23 cellular contexts compared by ENCODE assay signal in the genomic region with DNA sequence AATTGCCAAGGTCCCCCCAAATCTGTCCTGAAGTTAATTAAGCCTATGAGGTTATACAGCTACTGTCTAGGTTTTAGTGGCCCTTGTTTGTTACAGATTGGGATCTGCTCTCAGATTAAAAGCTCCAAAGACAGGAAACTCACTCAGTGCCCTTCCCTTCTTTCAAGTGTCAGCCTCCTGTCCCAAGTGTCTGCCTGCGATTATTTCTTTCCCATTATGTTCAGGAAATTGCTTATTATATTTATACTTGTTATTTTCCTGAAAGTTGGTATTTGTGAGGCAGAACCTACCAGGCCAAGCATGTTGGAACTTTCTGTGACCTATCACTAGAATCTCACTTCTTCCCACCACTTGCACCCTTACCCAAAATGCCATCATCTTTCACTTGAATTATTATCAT.
"Had no signal": no experiment of that assay in that cellular context is flagged by ENCODE, and none has a peak within 500 bp of the region (broad histone marks: within the 10 kb centered on the region; RNA-seq: fewer than 3 reads in every experiment).

No MANE protein-coding gene starts in this region.

- H3K4me3 ChIP-seq: esophagus squamous epithelium, gastroesophageal sphincter, left ventricle myocardium inferior, lower lobe of right lung, pancreas, suprapubic skin, thyroid gland had no signal

- FAIRE-seq: endometrium, pancreas, small intestine, urothelium cell line had no signal

- H3K4me3 Mint-ChIP-seq: immature natural killer cell, naive B cell, nephron, type B pancreatic cell had no signal

- H3K27ac ChIP-seq: esophagus squamous epithelium, gastroesophageal sphincter, left ventricle myocardium inferior, lower lobe of right lung, pancreas, suprapubic skin, thyroid gland had no signal

- H3K27me3 ChIP-seq: esophagus squamous epithelium, gastroesophageal sphincter, pancreas, suprapubic skin, thyroid gland had no signal

- DNase-seq: cortex of kidney; effector memory CD4-positive, alpha-beta T cell; esophagus squamous epithelium; glutamatergic neuron; immature natural killer cell; left cardiac atrium; left ventricle myocardium inferior; lower lobe of right lung; naive B cell; occipital lobe; pancreas; right cardiac atrium; small intestine; stimulated activated CD4-positive, alpha-beta T cell treated with anti-CD3 and anti-CD28 coated beads, Interleukin-2, amount 100 ng/mL, for 48 hours; stimulated activated naive CD4-positive, alpha-beta T cell treated with Interleukin-2 at 50 U/mL for 16 hours; thyroid gland had no signal

- H3K9me3 ChIP-seq: esophagus squamous epithelium, gastroesophageal sphincter, lower lobe of right lung, pancreas, suprapubic skin, thyroid gland had no signal

- ATAC-seq: gastroesophageal sphincter, pancreas, right cardiac atrium had no signal

- H3K9me3 Mint-ChIP-seq: naive B cell, type B pancreatic cell had no signal

- H3K4me1 Mint-ChIP-seq: immature natural killer cell, naive B cell, nephron had no signal

- H3K27ac Mint-ChIP-seq: immature natural killer cell, naive B cell, nephron, progenitor cell of endocrine pancreas, type B pancreatic cell had no signal

- H3K36me3 ChIP-seq: esophagus squamous epithelium, gastroesophageal sphincter, left ventricle myocardium inferior, lower lobe of right lung, pancreas, suprapubic skin, thyroid gland had no signal

- H3K4me1 ChIP-seq: pancreas, suprapubic skin, thyroid gland had no signal

- H3K36me3 Mint-ChIP-seq: immature natural killer cell, naive B cell, type B pancreatic cell had no signal
